ENCODE assay signal across 39 cellular contexts in the genomic region with DNA sequence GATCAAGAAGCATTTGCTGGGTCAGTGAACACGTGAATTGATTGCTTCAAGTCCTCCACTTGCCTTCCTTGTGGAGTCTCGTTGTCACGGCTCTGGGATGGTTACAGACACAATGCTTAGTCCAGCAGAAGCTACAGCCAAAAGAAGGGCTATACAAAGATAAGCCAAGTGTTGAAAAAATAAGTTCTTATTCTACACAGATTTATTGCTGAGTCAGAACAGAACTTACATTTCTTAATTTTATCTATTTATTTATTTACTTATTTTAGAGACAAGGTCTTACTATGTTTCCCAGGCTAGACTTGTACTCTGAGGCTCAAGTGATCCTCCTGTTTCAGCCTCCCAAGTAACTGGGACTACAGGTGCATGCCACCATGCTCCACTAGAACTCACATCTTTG.
"Had no signal": no experiment of that assay in that cellular context is flagged by ENCODE, and none has a peak within 500 bp of the region (broad histone marks: within the 10 kb centered on the region; RNA-seq: fewer than 3 reads in every experiment).

No MANE protein-coding gene starts in this region.

- H3K27me3 ChIP-seq: ascending aorta, cardiac muscle cell had no signal

- H3K36me3 ChIP-seq: ascending aorta, cardiac muscle cell had no signal

- DNase-seq: activated B cell treated with CpG ODN at 0.5 μM for 24 hours; activated CD4-positive, alpha-beta memory T cell treated with anti-CD3 and anti-CD28 coated beads for 36 hours; activated CD4-positive, alpha-beta T cell treated with anti-CD3 and anti-CD28 coated beads for 4 hours; activated CD4-positive, alpha-beta T cell treated with anti-CD3 and anti-CD28 coated beads, Interleukin-2, amount 50 U/mL, for 1 hour; activated CD4-positive, alpha-beta T cell treated with anti-CD3 and anti-CD28 coated beads, Interleukin-2, amount 50 U/mL, for 4 hours; activated CD4-positive, CD25-positive, alpha-beta regulatory T cell treated with anti-CD3 and anti-CD28 coated beads, Interleukin-2, amount 50 U/mL, for 72 hours; activated CD8-positive, alpha-beta memory T cell treated with anti-CD3 and anti-CD28 coated beads, Interleukin-2, amount 50 U/mL, for 4 hours; activated CD8-positive, alpha-beta T cell treated with anti-CD3 and anti-CD28 coated beads for 36 hours; activated effector memory CD4-positive, alpha-beta T cell treated with anti-CD3 and anti-CD28 coated beads, Interleukin-2, amount 50 U/mL, for 16 hours; activated gamma-delta T cell treated with Interleukin-2 at 50 U/mL for 16 hours; activated naive CD4-positive, alpha-beta T cell; activated naive CD4-positive, alpha-beta T cell treated with anti-CD3 and anti-CD28 coated beads, Interleukin-2, amount 10 ng/mL, durations not matched to agents 7 days and 5 days; activated naive CD8-positive, alpha-beta T cell treated with anti-CD3 and anti-CD28 coated beads, Interleukin-2, amount 10 ng/mL, durations not matched to agents 7 days and 5 days; activated naive CD8-positive, alpha-beta T cell treated with anti-CD3 and anti-CD28 coated beads, Interleukin-2, amount 50 U/mL, for 24 hours; activated T-cell treated with anti-CD3 and anti-CD28 coated beads for 4 hours; activated T-cell treated with anti-CD3 and anti-CD28 coated beads, Interleukin-2, amount 50 U/mL, for 1 hour; activated T-cell treated with anti-CD3 and anti-CD28 coated beads, Interleukin-2, amount 50 U/mL, for 4 hours; activated T-cell treated with anti-CD3 and anti-CD28 coated beads, Interleukin-2, amount 50 U/mL, for 72 hours; amygdala; anterior cingulate cortex; caudate nucleus; cerebellar nuclear complex; T-helper 1 cell; T-helper 2 cell; T-helper 9 cell had no signal

- H3K4me3 Mint-ChIP-seq: activated B cell treated with CpG ODN at 0.5 μM for 24 hours; activated CD4-positive, alpha-beta memory T cell treated with anti-CD3 and anti-CD28 coated beads for 36 hours; activated CD4-positive, alpha-beta T cell treated with anti-CD3 and anti-CD28 coated beads, Interleukin-2, amount 10 ng/mL, durations not matched to agents 24 days and 14 days; activated CD8-positive, alpha-beta T cell treated with anti-CD3 and anti-CD28 coated beads for 36 hours; activated naive CD4-positive, alpha-beta T cell treated with anti-CD3 and anti-CD28 coated beads, Interleukin-2, amount 10 ng/mL, durations not matched to agents 7 days and 5 days; activated naive CD4-positive, alpha-beta T cell treated with anti-CD3 and anti-CD28 coated beads, Interleukin-2, amount 50 U/mL, for 24 hours; activated naive CD8-positive, alpha-beta T cell; activated naive CD8-positive, alpha-beta T cell treated with anti-CD3 and anti-CD28 coated beads, Interleukin-2, amount 10 ng/mL, durations not matched to agents 7 days and 5 days; activated naive CD8-positive, alpha-beta T cell treated with anti-CD3 and anti-CD28 coated beads, Interleukin-2, amount 50 U/mL, for 24 hours; activated T-cell treated with anti-CD3 and anti-CD28 coated beads, Interleukin-2, amount 50 U/mL, for 4 hours; activated T-cell treated with anti-CD3 and anti-CD28 coated beads, Interleukin-2, amount 50 U/mL, for 72 hours; activated T-helper 1 cell treated with anti-CD3 and anti-CD28 coated beads, Interleukin-12 subunit alpha, Interleukin-12 subunit beta, Interleukin-2, Interleukin-4 antibody, amounts not matched to agents 30 ng/mL and 10 ng/mL and 1 ng/mL, durations not matched to agents 14 hours and 24 hours and 36 hours; activated T-helper 17 cell treated with anti-CD3 and anti-CD28 coated beads, Interleukin-2, amount 50 U/mL, for 72 hours; brain; central memory CD8-positive, alpha-beta T cell; T-helper 1 cell treated with Interleukin-12 subunit alpha and Interleukin-12 subunit beta and Interleukin-4 antibody, amounts not matched to agents 30 μg/mL and 1 μg/mL, for 36 hours; T-helper 2 cell treated with Interferon-gamma antibody and Interleukin-4, amounts not matched to agents 5 μg/mL and 100 μg/mL, for 36 hours had no signal

- H3K4me1 Mint-ChIP-seq: activated B cell treated with CpG ODN at 0.5 μM for 24 hours; activated naive CD4-positive, alpha-beta T cell treated with anti-CD3 and anti-CD28 coated beads, Interleukin-2, amount 10 ng/mL, durations not matched to agents 7 days and 5 days; activated naive CD4-positive, alpha-beta T cell treated with anti-CD3 and anti-CD28 coated beads, Interleukin-2, amount 50 U/mL, for 24 hours; activated naive CD8-positive, alpha-beta T cell treated with anti-CD3 and anti-CD28 coated beads, Interleukin-2, amount 50 U/mL, for 24 hours; activated T-helper 17 cell treated with anti-CD3 and anti-CD28 coated beads, Interleukin-2, amount 50 U/mL, for 72 hours; central memory CD8-positive, alpha-beta T cell had no signal

- H3K9me3 Mint-ChIP-seq: activated B cell treated with CpG ODN at 0.5 μM for 24 hours; activated CD4-positive, alpha-beta memory T cell treated with anti-CD3 and anti-CD28 coated beads for 36 hours; activated CD8-positive, alpha-beta T cell treated with anti-CD3 and anti-CD28 coated beads for 36 hours; activated naive CD4-positive, alpha-beta T cell treated with anti-CD3 and anti-CD28 coated beads, Interleukin-2, amount 50 U/mL, for 24 hours; activated T-cell treated with anti-CD3 and anti-CD28 coated beads, Interleukin-2, amount 50 U/mL, for 4 hours; activated T-cell treated with anti-CD3 and anti-CD28 coated beads, Interleukin-2, amount 50 U/mL, for 72 hours; activated T-helper 1 cell treated with anti-CD3 and anti-CD28 coated beads, Interleukin-12 subunit alpha, Interleukin-12 subunit beta, Interleukin-2, Interleukin-4 antibody, amounts not matched to agents 30 ng/mL and 10 ng/mL and 1 ng/mL, durations not matched to agents 14 hours and 24 hours and 36 hours; activated T-helper 17 cell treated with anti-CD3 and anti-CD28 coated beads, Interleukin-2, amount 50 U/mL, for 72 hours; central memory CD8-positive, alpha-beta T cell; T-helper 1 cell treated with Interleukin-12 subunit alpha and Interleukin-12 subunit beta and Interleukin-4 antibody, amounts not matched to agents 30 μg/mL and 1 μg/mL, for 36 hours; T-helper 2 cell treated with Interferon-gamma antibody and Interleukin-4, amounts not matched to agents 5 μg/mL and 100 μg/mL, for 36 hours had no signal

- H3K4me3 ChIP-seq: ascending aorta, cardiac muscle cell had no signal

- H3K4me1 ChIP-seq: ascending aorta had no signal

- H3K27ac Mint-ChIP-seq: activated B cell treated with CpG ODN at 0.5 μM for 24 hours; activated CD4-positive, alpha-beta memory T cell treated with anti-CD3 and anti-CD28 coated beads for 36 hours; activated CD4-positive, alpha-beta T cell treated with anti-CD3 and anti-CD28 coated beads, Interleukin-2, amount 10 ng/mL, durations not matched to agents 24 days and 14 days; activated CD8-positive, alpha-beta T cell treated with anti-CD3 and anti-CD28 coated beads for 36 hours; activated naive CD4-positive, alpha-beta T cell treated with anti-CD3 and anti-CD28 coated beads, Interleukin-2, amount 10 ng/mL, durations not matched to agents 7 days and 5 days; activated naive CD4-positive, alpha-beta T cell treated with anti-CD3 and anti-CD28 coated beads, Interleukin-2, amount 50 U/mL, for 24 hours; activated naive CD8-positive, alpha-beta T cell; activated naive CD8-positive, alpha-beta T cell treated with anti-CD3 and anti-CD28 coated beads, Interleukin-2, amount 10 ng/mL, durations not matched to agents 7 days and 5 days; activated naive CD8-positive, alpha-beta T cell treated with anti-CD3 and anti-CD28 coated beads, Interleukin-2, amount 50 U/mL, for 24 hours; activated T-cell treated with anti-CD3 and anti-CD28 coated beads, Interleukin-2, amount 50 U/mL, for 72 hours; activated T-helper 1 cell treated with anti-CD3 and anti-CD28 coated beads, Interleukin-12 subunit alpha, Interleukin-12 subunit beta, Interleukin-2, Interleukin-4 antibody, amounts not matched to agents 30 ng/mL and 10 ng/mL and 1 ng/mL, durations not matched to agents 14 hours and 24 hours and 36 hours; activated T-helper 17 cell treated with anti-CD3 and anti-CD28 coated beads, Interleukin-2, amount 50 U/mL, for 72 hours; brain; T-helper 1 cell treated with Interleukin-12 subunit alpha and Interleukin-12 subunit beta and Interleukin-4 antibody, amounts not matched to agents 30 μg/mL and 1 μg/mL, for 36 hours; T-helper 2 cell treated with Interferon-gamma antibody and Interleukin-4, amounts not matched to agents 5 μg/mL and 100 μg/mL, for 36 hours had no signal

- FAIRE-seq: bronchial epithelial cell, TTC549 had no signal

- H3K27ac ChIP-seq: ascending aorta, cardiac muscle cell, VCaP had no signal

- H3K36me3 Mint-ChIP-seq: activated CD4-positive, alpha-beta memory T cell treated with anti-CD3 and anti-CD28 coated beads for 36 hours; activated naive CD4-positive, alpha-beta T cell treated with anti-CD3 and anti-CD28 coated beads, Interleukin-2, amount 10 ng/mL, durations not matched to agents 7 days and 5 days; activated naive CD4-positive, alpha-beta T cell treated with anti-CD3 and anti-CD28 coated beads, Interleukin-2, amount 50 U/mL, for 24 hours; activated naive CD8-positive, alpha-beta T cell; activated naive CD8-positive, alpha-beta T cell treated with anti-CD3 and anti-CD28 coated beads, Interleukin-2, amount 10 ng/mL, durations not matched to agents 7 days and 5 days; brain had no signal

- ATAC-seq: activated CD8-positive, alpha-beta T cell treated with anti-CD3 and anti-CD28 coated beads for 36 hours; activated naive CD8-positive, alpha-beta T cell treated with anti-CD3 and anti-CD28 coated beads, Interleukin-2, amount 50 U/mL, for 24 hours; activated T-cell treated with anti-CD3 and anti-CD28 coated beads, Interleukin-2, amount 50 U/mL, for 4 hours; activated T-cell treated with anti-CD3 and anti-CD28 coated beads, Interleukin-2, amount 50 U/mL, for 72 hours; activated T-helper 17 cell treated with anti-CD3 and anti-CD28 coated beads, Interleukin-2, amount 50 U/mL, for 72 hours had no signal

- H3K9me3 ChIP-seq: ascending aorta had no signal
